In the genomic region with DNA sequence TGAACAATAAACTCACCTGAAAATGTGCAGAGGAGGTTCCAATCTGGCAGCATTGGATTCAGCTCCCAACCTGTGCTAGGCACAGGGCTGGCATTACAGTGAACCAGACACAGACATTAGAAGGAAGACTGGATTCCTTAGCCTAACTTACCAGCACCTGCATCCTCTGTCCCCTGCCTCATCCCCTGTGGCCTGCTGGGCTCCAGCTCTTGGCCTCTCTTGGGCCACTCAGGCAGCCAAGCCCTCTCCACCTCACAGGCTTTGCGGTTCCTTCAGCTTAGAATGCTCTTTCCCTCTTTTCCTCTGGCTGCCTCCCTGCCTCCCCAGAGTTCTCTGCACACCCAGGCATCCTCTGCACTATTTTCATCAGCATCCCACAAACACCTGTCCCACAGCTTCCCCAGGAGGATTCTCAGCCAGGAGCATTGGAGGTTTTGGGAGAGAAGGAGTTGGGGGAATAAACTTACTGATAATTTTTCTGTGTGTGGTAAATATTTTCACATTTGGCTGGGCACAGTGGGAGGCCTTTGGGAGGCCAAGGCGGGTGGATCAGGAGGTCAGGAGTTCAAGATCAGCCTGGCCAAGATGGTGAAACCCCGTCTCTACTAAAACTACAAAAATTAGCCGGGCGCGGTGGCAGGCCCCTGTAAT, we compare ENCODE assay signal across 23 cellular contexts.
"Had no signal": no experiment of that assay in that cellular context is flagged by ENCODE, and none has a peak within 500 bp of the region (broad histone marks: within the 10 kb centered on the region; RNA-seq: fewer than 3 reads in every experiment).

No MANE protein-coding gene starts in this region.

- H3K27ac ChIP-seq: lower lobe of right lung, pancreas, right lobe of liver, thoracic aorta, tibial nerve, upper lobe of left lung, uterus had no signal

- H3K36me3 ChIP-seq: lower lobe of right lung, pancreas, right lobe of liver, thoracic aorta, tibial nerve, upper lobe of left lung, uterus had no signal

- H3K4me3 ChIP-seq: lower lobe of right lung, pancreas, right lobe of liver, smooth muscle cell, thoracic aorta, tibial nerve, upper lobe of left lung, uterus had no signal

- H3K27me3 ChIP-seq: pancreas, right lobe of liver, tibial nerve, upper lobe of left lung, uterus had no signal

- H3K4me2 ChIP-seq: smooth muscle cell had no signal

- H3K9me3 ChIP-seq: lower lobe of right lung, pancreas, right lobe of liver, thoracic aorta, tibial nerve, upper lobe of left lung, uterus had no signal

- H3K27me3 Mint-ChIP-seq: stimulated activated naive CD8-positive, alpha-beta T cell treated with anti-CD3 and anti-CD28 coated beads, Interleukin-15, Interleukin-2, amounts not matched to agents 100 ng/mL and 50 ng/mL, for 24 hours had no signal

- DNase-seq: cortex of kidney; effector memory CD8-positive, alpha-beta T cell; hypothalamus; immature natural killer cell; islet precursor cell; kidney glomerular epithelial cell; left colon; left ventricle myocardium superior; lower lobe of right lung; natural killer cell; occipital lobe; retina; stimulated activated CD4-positive, alpha-beta T cell treated with anti-CD3 and anti-CD28 coated beads, Interleukin-2, amount 100 ng/mL, for 24 hours; stimulated activated CD4-positive, alpha-beta T cell treated with anti-CD3 and anti-CD28 coated beads, Interleukin-4, amount 100 ng/mL, for 4 hours; uterus had no signal

- H3K4me1 Mint-ChIP-seq: immature natural killer cell; natural killer cell; stimulated activated memory B cell treated with anti-CD40 and anti-IgM and Interleukin-4, amounts not matched to agents 10 μg/mL and 1 μg/mL and 100 μg/mL, for 72 hours had no signal

- H3K36me3 Mint-ChIP-seq: immature natural killer cell; natural killer cell; stimulated activated memory B cell treated with anti-CD40 and anti-IgM and Interleukin-4, amounts not matched to agents 10 μg/mL and 1 μg/mL and 100 μg/mL, for 72 hours had no signal

- ATAC-seq: effector memory CD8-positive, alpha-beta T cell; left colon; left ventricle myocardium superior; lower lobe of right lung; natural killer cell; pancreas; right lobe of liver; stimulated activated memory B cell treated with anti-CD40 and anti-IgM and Interleukin-4, amounts not matched to agents 10 μg/mL and 1 μg/mL and 100 μg/mL, for 72 hours had no signal

- H3K9me3 Mint-ChIP-seq: effector memory CD8-positive, alpha-beta T cell; immature natural killer cell; natural killer cell; stimulated activated naive CD8-positive, alpha-beta T cell treated with anti-CD3 and anti-CD28 coated beads, Interleukin-15, Interleukin-2, amounts not matched to agents 100 ng/mL and 50 ng/mL, for 24 hours had no signal

- H3K4me3 Mint-ChIP-seq: effector memory CD8-positive, alpha-beta T cell; immature natural killer cell; natural killer cell; stimulated activated memory B cell treated with anti-CD40 and anti-IgM and Interleukin-4, amounts not matched to agents 10 μg/mL and 1 μg/mL and 100 μg/mL, for 72 hours; stimulated activated naive CD8-positive, alpha-beta T cell treated with anti-CD3 and anti-CD28 coated beads, Interleukin-15, Interleukin-2, amounts not matched to agents 100 ng/mL and 50 ng/mL, for 24 hours had no signal

- H3K27ac Mint-ChIP-seq: effector memory CD8-positive, alpha-beta T cell; immature natural killer cell; natural killer cell; stimulated activated memory B cell treated with anti-CD40 and anti-IgM and Interleukin-4, amounts not matched to agents 10 μg/mL and 1 μg/mL and 100 μg/mL, for 72 hours; stimulated activated naive CD8-positive, alpha-beta T cell treated with anti-CD3 and anti-CD28 coated beads, Interleukin-15, Interleukin-2, amounts not matched to agents 100 ng/mL and 50 ng/mL, for 24 hours had no signal

- H3K4me1 ChIP-seq: tibial nerve, uterus had no signal
